In genomic region chr1:227449727-227450420, GRCh38 we compare ENCODE assay signal across 16 cellular contexts.
"Had no signal": no experiment of that assay in that cellular context is flagged by ENCODE, and none has a peak within 500 bp of the region (broad histone marks: within the 10 kb centered on the region; RNA-seq: fewer than 3 reads in every experiment).

No MANE protein-coding gene starts in this region.

- H3K4me3 ChIP-seq: esophagus muscularis mucosa, left ventricle myocardium inferior, lung, mucosa of descending colon, testis had no signal

- H3K27me3 ChIP-seq: brain microvascular endothelial cell, testis had no signal

- ATAC-seq: activated T-cell treated with anti-CD3 and anti-CD28 coated beads, Interleukin-2, amount 50 U/mL, for 4 hours; right cardiac atrium; T-helper 17 cell had no signal

- H3K36me3 ChIP-seq: brain microvascular endothelial cell, esophagus muscularis mucosa, left ventricle myocardium inferior had no signal

- H3K4me1 ChIP-seq: foreskin keratinocyte, testis had no signal

- H3K27ac ChIP-seq: brain microvascular endothelial cell, esophagus muscularis mucosa, foreskin keratinocyte, left ventricle myocardium inferior, testis had no signal

- DNase-seq: activated CD4-positive, CD25-positive, alpha-beta regulatory T cell treated with anti-CD3 and anti-CD28 coated beads, Interleukin-2, amount 50 U/mL, for 72 hours; activated gamma-delta T cell treated with Interleukin-2 at 50 U/mL for 16 hours; activated T-cell treated with anti-CD3 and anti-CD28 coated beads, Interleukin-2, amount 50 U/mL, for 4 hours; amniotic stem cell; brain microvascular endothelial cell; cortex of kidney; left ventricle myocardium inferior; posterior cingulate gyrus; right cardiac atrium; T-helper 17 cell; T1000 had no signal

- H3K9me3 ChIP-seq: esophagus muscularis mucosa, left ventricle myocardium inferior, mucosa of descending colon, testis had no signal
